In genomic region chr6:2545351-2545750, GRCh38 we compare ENCODE assay signal across 3 cellular contexts.
"Had no signal": no experiment of that assay in that cellular context is flagged by ENCODE, and none has a peak within 500 bp of the region (broad histone marks: within the 10 kb centered on the region; RNA-seq: fewer than 3 reads in every experiment).

No MANE protein-coding gene starts in this region.

- ATAC-seq: GM12878 had no signal

- DNase-seq: GDM1, GF-D8 had no signal

- H3K4me3 ChIP-seq: GM12878 had no signal
